Comparison of ENCODE assay signal across 11 cellular contexts in genomic region chr11:93512073-93512475, GRCh38. TPM values are rescaled to one million over a fixed set of nuclear protein-coding genes. Genes with fewer than 3 reads are reported as not detected.
DNase-seq lines count a peak whose midpoint lies in the region; ATAC-seq and TF ChIP-seq lines count a peak whose summit lies in the region.
"Had no signal": no experiment of that assay in that cellular context is flagged by ENCODE, and none has a peak within 500 bp of the region (broad histone marks: within the 10 kb centered on the region; RNA-seq: fewer than 3 reads in every experiment).

No MANE protein-coding gene starts in this region.

- H2AFZ ChIP-seq in SK-N-SH (ENCODE audit: low read depth) = no peak overlapping the region

- H3K79me2 ChIP-seq in SK-N-SH (ENCODE audit: insufficient read depth) = no peaks in the 10 kb centered on the region

- H3K4me1 Mint-ChIP-seq in activated CD4-positive, alpha-beta T cell treated with anti-CD3 and anti-CD28 coated beads, Interleukin-2, amount 10 ng/mL, durations not matched to agents 7 days and 5 days = peaks cover 34% of the 10 kb centered on the region
- peaks cover 6% of the 10 kb centered on the region for H3K4me1 Mint-ChIP-seq in activated naive CD8-positive, alpha-beta T cell treated with anti-CD3 and anti-CD28 coated beads, Interleukin-2, amount 50 U/mL, for 24 hours

- WGBS in SK-N-SH (ENCODE audit: low lambda C conversion rate) = 70% methylated on average over 4 of the region's 4 CpGs

- no peak overlapping the region for H3K9ac ChIP-seq in SK-N-SH

- peak overlapping the region; percentile 35 for H3K4me3 Mint-ChIP-seq in activated CD4-positive, alpha-beta T cell treated with anti-CD3 and anti-CD28 coated beads, Interleukin-2, amount 10 ng/mL, durations not matched to agents 7 days and 5 days
- H3K4me3 Mint-ChIP-seq in activated naive CD8-positive, alpha-beta T cell treated with anti-CD3 and anti-CD28 coated beads, Interleukin-2, amount 50 U/mL, for 24 hours = no peak overlapping the region

- POLR2A ChIA-PET in activated CD4-positive, alpha-beta T cell treated with anti-CD3 and anti-CD28 coated beads, Interleukin-2, amount 10 ng/mL, durations not matched to agents 7 days and 5 days (lab: Charles Lee) = no interaction called here
- POLR2A ChIA-PET in SK-N-SH (lab: Yijun Ruan, JAX) = no interaction called here

- no peaks in the 10 kb centered on the region for H3K36me3 ChIP-seq in SK-N-SH (replicated peaks in 1 of 2; ENCODE audit: control insufficient read depth in 1 of 2, insufficient read depth in 2 of 2, low read length in 1 of 2)
- H3K36me3 ChIP-seq in BE2C = peaks cover 6% of the 10 kb centered on the region
- H3K36me3 ChIP-seq: esophagus squamous epithelium had no signal

- H3K27me3 ChIP-seq in SK-N-SH (ENCODE audit: insufficient read depth) (no peaks in the 10 kb centered on the region), BE2C (no peaks in the 10 kb centered on the region)
- H3K27me3 ChIP-seq: esophagus squamous epithelium had no signal

- peak; percentile 79 for ATAC-seq in GM21528 (IDR thresholded peaks at IDR 0.05; ENCODE audit: low FRiP score, unreplicated experiment)
- ATAC-seq in HG03108 (IDR thresholded peaks at IDR 0.05; ENCODE audit: unreplicated experiment) = peak; percentile 82
- ATAC-seq in activated naive CD8-positive, alpha-beta T cell treated with anti-CD3 and anti-CD28 coated beads, Interleukin-2, amount 50 U/mL, for 24 hours = peak; percentile 66
- ATAC-seq: PC-3 had no signal

- H3K4me1 ChIP-seq in SK-N-SH (ENCODE audit: control insufficient read depth in 1 of 2, insufficient read depth in 2 of 2, low read depth in 1 of 2, low read length in 1 of 2) = peaks cover 0 to 12% of the 10 kb centered on the region in 2 experiments; a peak in 2 of 4 replicates
- H3K4me1 ChIP-seq in BE2C = peaks cover 43% of the 10 kb centered on the region
- H3K4me1 ChIP-seq: esophagus squamous epithelium had no signal

- H3K27ac ChIP-seq in SK-N-SH (ENCODE audit: low read depth in 2 of 2, low read length in 1 of 2) = no peak overlapping the region
- H3K27ac ChIP-seq: esophagus squamous epithelium had no signal

- CTCF ChIA-PET in activated CD4-positive, alpha-beta T cell treated with anti-CD3 and anti-CD28 coated beads, Interleukin-2, amount 10 ng/mL, durations not matched to agents 7 days and 5 days (lab: Charles Lee) = no interaction called here
- CTCF ChIA-PET in SK-N-SH (lab: Yijun Ruan, JAX) = interaction anchor here (1.0 kb wide), 1 partner anchor 38 kb away, joined by 3 read pairs; no protein-coding TSS in a partner anchor

- H3K27me3 Mint-ChIP-seq in activated CD4-positive, alpha-beta T cell treated with anti-CD3 and anti-CD28 coated beads, Interleukin-2, amount 10 ng/mL, durations not matched to agents 7 days and 5 days = no peaks in the 10 kb centered on the region
- H3K27me3 Mint-ChIP-seq in activated naive CD8-positive, alpha-beta T cell treated with anti-CD3 and anti-CD28 coated beads, Interleukin-2, amount 50 U/mL, for 24 hours = no peaks in the 10 kb centered on the region

- H4K20me1 ChIP-seq in SK-N-SH (ENCODE audit: insufficient read depth) = no peaks in the 10 kb centered on the region

- TF ChIP-seq CTCF in SK-N-SH (IDR thresholded peaks at IDR 0.05) (no peak), BE2C (IDR thresholded peaks at IDR 0.05; ENCODE audit: low read depth, low read length) (no peak)

- H3K4me3 ChIP-seq in SK-N-SH (ENCODE audit: low read depth in 2 of 2, low read length in 1 of 2) (no peak overlapping the region), BE2C (ENCODE audit: low read depth, low read length) (no peak overlapping the region)
- H3K4me3 ChIP-seq: esophagus squamous epithelium had no signal

- H3K36me3 Mint-ChIP-seq in activated CD4-positive, alpha-beta T cell treated with anti-CD3 and anti-CD28 coated beads, Interleukin-2, amount 10 ng/mL, durations not matched to agents 7 days and 5 days (ENCODE audit: low read depth) = peaks cover 21% of the 10 kb centered on the region
- no peaks in the 10 kb centered on the region for H3K36me3 Mint-ChIP-seq in activated naive CD8-positive, alpha-beta T cell treated with anti-CD3 and anti-CD28 coated beads, Interleukin-2, amount 50 U/mL, for 24 hours (ENCODE audit: low read depth)

- no peaks in the 10 kb centered on the region for H3F3A ChIP-seq in SK-N-SH (replicated peaks; ENCODE audit: insufficient read depth)

- H3K9me2 ChIP-seq in SK-N-SH = no peaks in the 10 kb centered on the region

- TF ChIP-seq EP300 in SK-N-SH (IDR thresholded peaks at IDR 0.05; ENCODE audit: borderline replicate concordance in 1 of 2, low read depth in 1 of 2, low read length in 1 of 2) = no peak

- peak; percentile 26 for DNase-seq in activated CD4-positive, alpha-beta T cell treated with anti-CD3 and anti-CD28 coated beads, Interleukin-2, amount 10 ng/mL, durations not matched to agents 7 days and 5 days
- no peak for DNase-seq in activated CD4-positive, alpha-beta T cell treated with anti-CD3 and anti-CD28 coated beads for 4 hours
- DNase-seq in activated naive CD8-positive, alpha-beta T cell treated with anti-CD3 and anti-CD28 coated beads, Interleukin-2, amount 50 U/mL, for 24 hours = no peak
- no peak for DNase-seq in KG1 (lab: John Stamatoyannopoulos, UW)
- no peak for DNase-seq in SK-N-SH
- no peak for DNase-seq in BE2C
- DNase-seq: esophagus squamous epithelium, kidney, PC-3 had no signal

- H3K9me3 ChIP-seq in SK-N-SH (no peaks in the 10 kb centered on the region), BE2C (peaks cover 2% of the 10 kb centered on the region; the same call in 1 of the 2 replicates)
- H3K9me3 ChIP-seq: esophagus squamous epithelium had no signal

- peaks cover 7% of the 10 kb centered on the region for H3K9me3 Mint-ChIP-seq in activated CD4-positive, alpha-beta T cell treated with anti-CD3 and anti-CD28 coated beads, Interleukin-2, amount 10 ng/mL, durations not matched to agents 7 days and 5 days
- no peaks in the 10 kb centered on the region for H3K9me3 Mint-ChIP-seq in activated naive CD8-positive, alpha-beta T cell treated with anti-CD3 and anti-CD28 coated beads, Interleukin-2, amount 50 U/mL, for 24 hours

- H3K4me2 ChIP-seq in SK-N-SH = no peak overlapping the region

- TF ChIP-seq RAD21 in SK-N-SH (IDR thresholded peaks at IDR 0.05; ENCODE audit: low read length) = no peak

- peak overlapping the region; percentile 82 for H3K27ac Mint-ChIP-seq in activated CD4-positive, alpha-beta T cell treated with anti-CD3 and anti-CD28 coated beads, Interleukin-2, amount 10 ng/mL, durations not matched to agents 7 days and 5 days
- H3K27ac Mint-ChIP-seq in activated naive CD8-positive, alpha-beta T cell treated with anti-CD3 and anti-CD28 coated beads, Interleukin-2, amount 50 U/mL, for 24 hours = no peak overlapping the region

TF ChIP-seq in SK-N-SH, 30 proteins besides CTCF, POLR2A, EP300 and RAD21:
- TF ChIP-seq NRF1 (IDR thresholded peaks at IDR 0.05; ENCODE audit: low read depth, low read length) (no peak), GATA2 (CRISPR knock-in tag; IDR thresholded peaks at IDR 0.05) (no peak), MAX (IDR thresholded peaks at IDR 0.05; ENCODE audit: low read depth) (no peak), RFX5 (IDR thresholded peaks at IDR 0.05; ENCODE audit: low read length) (no peak), TCF12 (IDR thresholded peaks at IDR 0.05) (no peak), ELF1 (IDR thresholded peaks at IDR 0.05) (no peak), CHD2 (IDR thresholded peaks at IDR 0.05; ENCODE audit: low read length, partially characterized antibody) (no peak), ZBTB33 (IDR thresholded peaks at IDR 0.05; ENCODE audit: borderline replicate concordance, low read depth) (no peak)

RNA-seq across cellular contexts. Expression of gene SMCO4, which starts 31.1 kb away (rescaled TPM):
- 10 to 100 TPM; 35.4 to 41.9 TPM for total RNA-seq in activated CD4-positive, alpha-beta T cell treated with anti-CD3 and anti-CD28 coated beads, Interleukin-2, amount 10 ng/mL, durations not matched to agents 7 days and 5 days
- polyA plus RNA-seq in SK-N-SH (2012; rRNA removed) = 9.0 and 9.2 TPM in 2 replicates
- 6.3 and 10.0 TPM in 2 replicates for polyA plus RNA-seq in SK-N-SH (2012; cell fraction: cytosol; rRNA removed)
- 3.6 and 6.9 TPM in 2 replicates for polyA plus RNA-seq in SK-N-SH (2012; cell fraction: nucleus; rRNA removed)
- 83.5 TPM for polyA plus RNA-seq in BE2C (2012; ENCODE audit: insufficient read depth, insufficient read length, low read depth)
